8 cellular contexts compared by ENCODE assay signal in genomic region chr2:200964498-200964897, GRCh38. TPM values are rescaled to one million over a fixed set of nuclear protein-coding genes. Genes with fewer than 3 reads are reported as not detected.
DNase-seq lines count a peak whose midpoint lies in the region; ATAC-seq and TF ChIP-seq lines count a peak whose summit lies in the region.

No MANE protein-coding gene starts in this region.

- no peak for TF ChIP-seq CTCF in 22Rv1 (IDR thresholded peaks at IDR 0.05)
- no peak for TF ChIP-seq CTCF in HEK293 (tag by site-specific recombination; IDR thresholded peaks at IDR 0.05)
- TF ChIP-seq CTCF in astrocyte of the cerebellum (IDR thresholded peaks at IDR 0.05; ENCODE audit: low read depth, low read length, missing control alignments) = no peak

- H3K4me3 ChIP-seq in HEK293 (ENCODE audit: low read depth, low read length) (peak overlapping the region; percentile 65), astrocyte of the cerebellum (ENCODE audit: low read depth, low read length) (peak overlapping the region; percentile 87), mesodermal cell (ENCODE audit: extremely low read depth, insufficient read depth, low read length, poor library complexity, severe bottlenecking) (peak overlapping the region; percentile 78)

- H3K27ac ChIP-seq in 22Rv1 (peak overlapping the region; percentile 82), HEK293 (ENCODE audit: extremely low read depth, low read depth, low read length) (no peak overlapping the region), mesodermal cell (ENCODE audit: low read depth, low read length, severe bottlenecking) (no peak overlapping the region)

- intact Hi-C loops in head of caudate nucleus (cut with DNase I) = loop anchor here (5.0 kb wide), 1 partner anchor 103 kb away; no protein-coding TSS in a partner anchor

- H3K36me3 ChIP-seq in HEK293 (ENCODE audit: control insufficient read depth in 2 of 2, insufficient read depth in 1 of 2, low read length in 2 of 2) (peaks cover 9 to 10% of the 10 kb centered on the region in 2 experiments; a peak in 2 of 3 replicates), mesodermal cell (ENCODE audit: control insufficient read depth, insufficient read depth, low read length) (peaks cover 10% of the 10 kb centered on the region)

- in situ Hi-C loops in astrocyte of the cerebellum (cut with HindIII; ENCODE audit: low sequenced_read_pairs) = no loop called here

- H3K9me3 ChIP-seq in HEK293 (ENCODE audit: control insufficient read depth, insufficient read depth, low read depth, low read length) (no peaks in the 10 kb centered on the region), mesodermal cell (ENCODE audit: control insufficient read depth, low read length) (no peaks in the 10 kb centered on the region)

- WGBS in mesodermal cell (ENCODE audit: insufficient coverage in 2 of 2), 2 experiments = 84% methylated on average over 6 of the region's 6 CpGs; no CpG with 5 or more reads in 1 of the 2 experiments

- POLR2A ChIA-PET in HEK293 (lab: Yijun Ruan, JAX) = interaction anchor here (0.6 to 1.9 kb wide), 6 partner anchors 13 to 161 kb away, joined by 3 to 11 read pairs (median 3); partner anchors contain the start of gene CFLAR

- peaks cover 9% of the 10 kb centered on the region; the same call in 1 of the 2 replicates for H3K4me1 ChIP-seq in HEK293 (ENCODE audit: control insufficient read depth, insufficient read depth, low read length)
- H3K4me1 ChIP-seq in mesodermal cell (ENCODE audit: control insufficient read depth, insufficient read depth, low read length, poor library complexity, severe bottlenecking) = peaks cover 7% of the 10 kb centered on the region

- no peak for ATAC-seq in HG03135 (IDR thresholded peaks at IDR 0.05; ENCODE audit: unreplicated experiment)

- CTCF ChIA-PET in HEK293 (lab: Yijun Ruan, JAX) = interaction anchor here (0.6 to 4.3 kb wide), 3 partner anchors 13 to 267 kb away, joined by 3 to 49 read pairs (median 9); no protein-coding TSS in a partner anchor

- no peak for DNase-seq in astrocyte of the cerebellum (ENCODE audit: low read depth)
- no peak for DNase-seq in head of caudate nucleus
- DNase-seq in NK-92 treated with Interleukin-12 subunit alpha and Interleukin-12 subunit beta, amount 100 ng/mL, for 24 hours (lab: John Stamatoyannopoulos, UW) = no peak
- DNase-seq in cerebellum (ENCODE audit: low spot score) = no peak

TF ChIP-seq in HEK293, 187 proteins besides CTCF, POLR2A, EP300 and RAD21:
- TF ChIP-seq ZNF433 (tag by site-specific recombination; IDR thresholded peaks at IDR 0.05; ENCODE audit: low read depth) (no peak), ZNF664 (tag by site-specific recombination; IDR thresholded peaks at IDR 0.05) (peak; percentile 39; the same call in 1 of the 2 replicates)

RNA-seq across cellular contexts. Expression of gene ORC2, which starts 1.0 kb away (rescaled TPM):
- polyA plus RNA-seq in mesodermal cell (2013, experiment 1 of 2) = 25.2 TPM
- 24.4 TPM for polyA plus RNA-seq in mesodermal cell (2013, experiment 2 of 2)
- total RNA-seq in cerebellum = 21.6 TPM
